In genomic region chr20:9070304-9070703, GRCh38 we compare ENCODE assay signal across 19 cellular contexts. TPM values are rescaled to one million over a fixed set of nuclear protein-coding genes. Genes with fewer than 3 reads are reported as not detected.
DNase-seq lines count a peak whose midpoint lies in the region; ATAC-seq, FAIRE-seq and TF ChIP-seq lines count a peak whose summit lies in the region.
"Had no signal": no experiment of that assay in that cellular context is flagged by ENCODE, and none has a peak within 500 bp of the region (broad histone marks: within the 10 kb centered on the region; RNA-seq: fewer than 3 reads in every experiment).

No MANE protein-coding gene starts in this region.

- no peaks in the 10 kb centered on the region for H3K9me2 ChIP-seq in hepatocyte (replicated peaks; ENCODE audit: insufficient read depth)

- H3K4me1 Mint-ChIP-seq in type B pancreatic cell (ENCODE audit: unreplicated experiment) = peaks cover 31% of the 10 kb centered on the region

- TF ChIP-seq CTCF in cardiac muscle cell (IDR thresholded peaks at IDR 0.05; ENCODE audit: low read depth, low read length) (no peak), WI38 (IDR thresholded peaks at IDR 0.05; ENCODE audit: low read depth, low read length) (no peak), hepatocyte (IDR thresholded peaks at IDR 0.05; ENCODE audit: poor library complexity) (no peak), type B pancreatic cell (conservative IDR thresholded peaks at IDR 0.05) (no peak)

- H3K4me2 ChIP-seq in hepatocyte = peak overlapping the region; percentile 97

- H3K27me3 ChIP-seq in cardiac muscle cell = no peaks in the 10 kb centered on the region
- no peaks in the 10 kb centered on the region for H3K27me3 ChIP-seq in hepatocyte
- H3K27me3 ChIP-seq: brain microvascular endothelial cell had no signal

- peak overlapping the region; percentile 95 for H3K4me3 Mint-ChIP-seq in type B pancreatic cell
- H3K4me3 Mint-ChIP-seq: activated CD4-positive, alpha-beta T cell treated with anti-CD3 and anti-CD28 coated beads for 36 hours; T-helper 2 cell treated with Interferon-gamma antibody and Interleukin-4, amounts not matched to agents 5 μg/mL and 100 μg/mL, for 36 hours had no signal

- H3K4me3 ChIP-seq in cardiac muscle cell (peak overlapping the region; percentile 96), WI38 (ENCODE audit: low read depth, low read length) (peak overlapping the region; percentile 84), hepatocyte (no peak overlapping the region)

- H3K27ac ChIP-seq in cardiac muscle cell (no peak overlapping the region), hepatocyte (no peak overlapping the region)
- H3K27ac ChIP-seq: brain microvascular endothelial cell had no signal

- no peaks in the 10 kb centered on the region for H3K9me3 Mint-ChIP-seq in type B pancreatic cell
- H3K9me3 Mint-ChIP-seq: T-helper 2 cell treated with Interferon-gamma antibody and Interleukin-4, amounts not matched to agents 5 μg/mL and 100 μg/mL, for 36 hours had no signal

- H4K20me1 ChIP-seq in hepatocyte (ENCODE audit: insufficient read depth, poor library complexity, severe bottlenecking) = no peaks in the 10 kb centered on the region

- H3K27ac Mint-ChIP-seq in type B pancreatic cell = no peak overlapping the region
- H3K27ac Mint-ChIP-seq: activated CD4-positive, alpha-beta T cell treated with anti-CD3 and anti-CD28 coated beads for 36 hours; T-helper 2 cell treated with Interferon-gamma antibody and Interleukin-4, amounts not matched to agents 5 μg/mL and 100 μg/mL, for 36 hours had no signal

- H2AFZ ChIP-seq in hepatocyte = no peak overlapping the region

- peaks cover 4% of the 10 kb centered on the region for H3K27me3 Mint-ChIP-seq in type B pancreatic cell

- H3K9me3 ChIP-seq in cardiac muscle cell (ENCODE audit: low read depth) (no peaks in the 10 kb centered on the region), hepatocyte (ENCODE audit: low read depth) (no peaks in the 10 kb centered on the region)
- H3K9me3 ChIP-seq: gastrocnemius medialis, prostate gland, suprapubic skin had no signal

- WGBS in hepatocyte (ENCODE audit: low lambda C conversion rate, missing lambda C conversion rate) = 81% methylated on average over 3 of the region's 3 CpGs

- ATAC-seq in Right ventricle myocardium inferior = no peak
- ATAC-seq: activated CD4-positive, alpha-beta T cell treated with anti-CD3 and anti-CD28 coated beads for 36 hours; gastrocnemius medialis had no signal

- peaks cover 39% of the 10 kb centered on the region for H3K4me1 ChIP-seq in cardiac muscle cell (ENCODE audit: low read depth)
- no peaks in the 10 kb centered on the region for H3K4me1 ChIP-seq in hepatocyte (ENCODE audit: insufficient read depth)
- H3K4me1 ChIP-seq: prostate gland had no signal

- no peak for FAIRE-seq in HTR-8/SVneo (lab: Jason Lieb, UNC)
- FAIRE-seq: GM19239 had no signal

- DNase-seq in cardiac muscle cell (ENCODE audit: low read depth in 1 of 2, low spot score in 1 of 2) = no peak
- no peak for DNase-seq in Right ventricle myocardium inferior (ENCODE audit: missing footprints)
- no peak for DNase-seq in hepatocyte (ENCODE audit: low spot score)
- no peak for DNase-seq in type B pancreatic cell (ENCODE audit: extremely low spot score, unreplicated experiment)
- no peak for DNase-seq in HTR-8/SVneo (ENCODE audit: insufficient read length, low spot score)
- DNase-seq in cortex of kidney (lab: John Stamatoyannopoulos, UW) = no peak
- DNase-seq in superior temporal gyrus (ENCODE audit: extremely low spot score) = no peak
- DNase-seq: activated CD4-positive, alpha-beta T cell treated with anti-CD3 and anti-CD28 coated beads for 36 hours; activated CD8-positive, alpha-beta memory T cell treated with anti-CD3 and anti-CD28 coated beads, Interleukin-2, amount 50 U/mL, for 48 hours; activated naive CD4-positive, alpha-beta T cell treated with anti-CD3 and anti-CD28 coated beads, Interleukin-2, amount 50 U/mL, for 16 hours; brain microvascular endothelial cell; gastrocnemius medialis; NCI-H2029 treated with DMSO at 0.1 percent for 48 hours; NCI-H748 treated with DMSO at 0.1 percent for 48 hours had no signal

- H3K79me2 ChIP-seq in hepatocyte = peaks cover 29% of the 10 kb centered on the region

- intact Hi-C loops in Right ventricle myocardium inferior (cut with DNase I) = loop anchor here (5.0 kb wide), 2 partner anchors 92 to 282 kb away; no protein-coding TSS in a partner anchor

- no peaks in the 10 kb centered on the region for H3K36me3 Mint-ChIP-seq in type B pancreatic cell

- H3K36me3 ChIP-seq in cardiac muscle cell (no peaks in the 10 kb centered on the region), hepatocyte (replicated peaks; ENCODE audit: insufficient read depth, low read depth) (no peaks in the 10 kb centered on the region)
- H3K36me3 ChIP-seq: brain microvascular endothelial cell, gastrocnemius medialis, prostate gland, suprapubic skin had no signal

RNA-seq across cellular contexts. Expression of gene PLCB4, which starts 1.4 kb away (rescaled TPM):
- 23.6 and 31.6 TPM in 2 replicates for total RNA-seq in cardiac muscle cell
- polyA plus RNA-seq in cardiac muscle cell = 39.2 and 49.4 TPM in 2 replicates
- 27.7 TPM for total RNA-seq in Right ventricle myocardium inferior
- total RNA-seq in hepatocyte = 11.9 and 15.0 TPM in 2 replicates
- polyA plus RNA-seq in hepatocyte = 6.4 and 12.0 TPM in 2 replicates
- total RNA-seq in type B pancreatic cell (ENCODE audit: low replicate concordance) = 8.7 and 21.2 TPM in 2 replicates
